In the genomic region with DNA sequence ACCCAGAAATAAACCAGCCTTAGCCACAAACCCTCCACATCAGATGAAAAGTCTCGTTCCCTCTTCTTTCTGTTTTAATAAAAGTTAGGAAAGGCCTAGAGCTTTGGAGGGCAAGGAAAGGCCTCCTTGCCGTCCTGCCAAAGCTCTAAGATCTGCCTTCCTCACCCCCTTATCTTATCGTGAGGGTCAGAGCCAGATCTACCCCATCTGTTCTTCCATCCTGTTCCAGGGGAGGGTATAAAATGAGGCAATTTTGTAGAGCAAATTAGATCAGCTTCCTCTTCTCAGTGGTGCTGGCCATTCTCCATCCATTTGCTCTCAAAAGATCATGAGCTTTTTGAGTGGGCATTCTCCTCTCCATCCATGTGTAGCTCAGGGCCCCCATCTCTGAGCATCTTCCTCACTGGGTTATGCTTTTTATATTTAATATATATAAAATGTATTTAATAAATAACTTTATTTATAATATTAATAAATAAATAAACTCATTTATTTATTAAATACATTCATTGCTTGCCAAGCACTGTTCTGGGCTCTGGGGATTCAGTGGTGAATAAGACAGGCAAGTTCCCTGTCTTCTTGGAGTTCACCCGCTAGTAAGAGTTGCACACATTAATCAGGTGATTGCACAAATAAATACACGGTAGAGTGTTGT, we compare ENCODE assay signal across 1 cellular context.
TF ChIP-seq lines count a peak whose summit lies in the region.

No MANE protein-coding gene starts in this region.

TF ChIP-seq in SK-N-SH, 30 proteins besides CTCF, POLR2A, EP300 and RAD21 (continued from another document):
- TF ChIP-seq, protein P1, sequence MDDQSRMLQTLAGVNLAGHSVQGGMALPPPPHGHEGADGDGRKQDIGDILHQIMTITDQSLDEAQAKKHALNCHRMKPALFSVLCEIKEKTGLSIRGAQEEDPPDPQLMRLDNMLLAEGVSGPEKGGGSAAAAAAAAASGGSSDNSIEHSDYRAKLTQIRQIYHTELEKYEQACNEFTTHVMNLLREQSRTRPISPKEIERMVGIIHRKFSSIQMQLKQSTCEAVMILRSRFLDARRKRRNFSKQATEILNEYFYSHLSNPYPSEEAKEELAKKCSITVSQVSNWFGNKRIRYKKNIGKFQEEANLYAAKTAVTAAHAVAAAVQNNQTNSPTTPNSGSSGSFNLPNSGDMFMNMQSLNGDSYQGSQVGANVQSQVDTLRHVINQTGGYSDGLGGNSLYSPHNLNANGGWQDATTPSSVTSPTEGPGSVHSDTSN (IDR thresholded peaks at IDR 0.05) = no peak
- TF ChIP-seq TCF12 (IDR thresholded peaks at IDR 0.05) = no peak
- TF ChIP-seq GABPA (IDR thresholded peaks at IDR 0.05; ENCODE audit: low read depth) = no peak
- TF ChIP-seq MEF2A (IDR thresholded peaks at IDR 0.05; ENCODE audit: borderline replicate concordance, low read depth) = no peak
